1 cellular context compared by ENCODE assay signal in genomic region chr9:2641033-2641432, GRCh38.
TF ChIP-seq lines count a peak whose summit lies in the region.

No MANE protein-coding gene starts in this region.

TF ChIP-seq in HepG2, 621 proteins besides CTCF, POLR2A, EP300 and RAD21 (continued from another document):
- no peak for TF ChIP-seq PAWR (CRISPR knock-in tag; IDR thresholded peaks at IDR 0.05; ENCODE audit: borderline replicate concordance)
- no peak for TF ChIP-seq NFKB2 (CRISPR knock-in tag; IDR thresholded peaks at IDR 0.05; ENCODE audit: borderline replicate concordance)
- TF ChIP-seq KAT2B (IDR thresholded peaks at IDR 0.05; ENCODE audit: borderline replicate concordance, low read depth, low read length), result no peak
- no peak for TF ChIP-seq DR1 (CRISPR knock-in tag; IDR thresholded peaks at IDR 0.05)
- TF ChIP-seq ZNF704 (CRISPR knock-in tag; IDR thresholded peaks at IDR 0.05; ENCODE audit: borderline replicate concordance), result no peak
- no peak for TF ChIP-seq ZFYVE20 (CRISPR knock-in tag; IDR thresholded peaks at IDR 0.05; ENCODE audit: borderline replicate concordance, low read depth)
- no peak for TF ChIP-seq RXRB (CRISPR knock-in tag; IDR thresholded peaks at IDR 0.05; ENCODE audit: borderline replicate concordance)
- TF ChIP-seq ZNF367 (CRISPR knock-in tag; IDR thresholded peaks at IDR 0.05; ENCODE audit: borderline replicate concordance), result no peak
- no peak for TF ChIP-seq XBP1 (CRISPR knock-in tag; IDR thresholded peaks at IDR 0.05)
- no peak for TF ChIP-seq ZNF180 (CRISPR knock-in tag; IDR thresholded peaks at IDR 0.05; ENCODE audit: borderline replicate concordance, low read depth)
- TF ChIP-seq ZNF513 (CRISPR knock-in tag; conservative IDR thresholded peaks at IDR 0.05), result no peak
- no peak for TF ChIP-seq ZNF691 (CRISPR knock-in tag; IDR thresholded peaks at IDR 0.05; ENCODE audit: borderline replicate concordance, low read depth)
- TF ChIP-seq CHD2 (IDR thresholded peaks at IDR 0.05; ENCODE audit: low read depth, low read length), result no peak
- TF ChIP-seq CHD4 (IDR thresholded peaks at IDR 0.05; ENCODE audit: borderline replicate concordance, low read length), result no peak
- TF ChIP-seq CSRNP1 (CRISPR knock-in tag; IDR thresholded peaks at IDR 0.05), result no peak
- TF ChIP-seq SYNCRIP (IDR thresholded peaks at IDR 0.05; ENCODE audit: insufficient read depth, low read depth, low read length), result no peak
- no peak for TF ChIP-seq ZNF607 (CRISPR knock-in tag; IDR thresholded peaks at IDR 0.05; ENCODE audit: borderline replicate concordance)
- TF ChIP-seq KLF9 (CRISPR knock-in tag; IDR thresholded peaks at IDR 0.05; ENCODE audit: low read depth), result no peak
- no peak for TF ChIP-seq MBNL3 (CRISPR knock-in tag; conservative IDR thresholded peaks at IDR 0.05)
